Comparison of ENCODE assay signal across 9 cellular contexts in the genomic region with DNA sequence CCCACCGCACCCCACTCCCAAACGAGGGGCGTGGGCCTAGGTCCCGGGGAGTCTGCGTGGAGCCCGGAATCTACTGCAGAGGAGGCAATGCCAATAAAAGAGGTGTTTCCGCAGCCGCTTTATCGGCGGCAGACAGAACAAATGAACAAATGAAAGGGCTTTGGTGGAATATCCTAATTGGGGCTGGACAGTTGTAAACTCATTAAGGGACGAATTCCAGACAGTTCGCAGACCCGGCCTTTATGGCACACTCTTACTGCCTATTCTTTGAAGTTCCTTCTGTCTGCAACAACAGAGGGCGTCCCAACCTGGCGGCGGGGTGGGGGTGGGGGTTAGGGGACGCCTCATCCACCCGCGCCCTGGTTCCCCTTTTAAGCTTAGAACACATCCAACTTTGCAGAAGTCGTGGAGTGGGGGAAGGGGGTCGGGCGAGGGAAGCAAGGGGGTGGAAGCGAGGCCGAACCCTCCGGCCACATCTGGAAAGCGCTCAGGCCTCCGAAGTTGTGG. TPM values are rescaled to one million over a fixed set of nuclear protein-coding genes. Genes with fewer than 3 reads are reported as not detected.
DNase-seq lines count a peak whose midpoint lies in the region; ATAC-seq, FAIRE-seq and TF ChIP-seq lines count a peak whose summit lies in the region.
"Had no signal": no experiment of that assay in that cellular context is flagged by ENCODE, and none has a peak within 500 bp of the region (broad histone marks: within the 10 kb centered on the region; RNA-seq: fewer than 3 reads in every experiment).

No MANE protein-coding gene starts in this region.

- H3K4me2 ChIP-seq in keratinocyte (ENCODE audit: control insufficient read depth, extremely low read depth, insufficient read depth, low read depth, low read length), result peak overlapping the region; percentile 98

- peak in 1 of 3 experiments; percentile 3 for TF ChIP-seq CTCF in keratinocyte (optimal IDR thresholded peaks at IDR 0.05 in 1 of 3, IDR thresholded peaks at IDR 0.05 in 1 of 3, conservative IDR thresholded peaks at IDR 0.05 in 1 of 3; ENCODE audit: extremely low read depth in 1 of 3, insufficient read depth in 2 of 3, low read length in 3 of 3)
- TF ChIP-seq CTCF in testis (IDR thresholded peaks at IDR 0.05), result peak in 1 of 3 experiments; percentile 45

- no peak overlapping the region for H3K27ac Mint-ChIP-seq in stimulated activated naive CD8-positive, alpha-beta T cell treated with anti-CD3 and anti-CD28 coated beads, Interleukin-15, Interleukin-2, amounts not matched to agents 100 ng/mL and 50 ng/mL, for 24 hours
- H3K27ac Mint-ChIP-seq in activated CD4-positive, alpha-beta memory T cell treated with anti-CD3 and anti-CD28 coated beads, Interleukin-2, amount 10 ng/mL, durations not matched to agents 7 days and 5 days, result no peak overlapping the region

- H3K27ac ChIP-seq in keratinocyte (ENCODE audit: control insufficient read depth, insufficient read depth, low read length) (peak overlapping the region; percentile 87), testis (no peak overlapping the region)

- H3K79me2 ChIP-seq in keratinocyte (ENCODE audit: control insufficient read depth, insufficient read depth, low read length), result peaks cover 56% of the 10 kb centered on the region

- peak overlapping the region; percentile 76 for H3K4me3 Mint-ChIP-seq in stimulated activated naive CD8-positive, alpha-beta T cell treated with anti-CD3 and anti-CD28 coated beads, Interleukin-15, Interleukin-2, amounts not matched to agents 100 ng/mL and 50 ng/mL, for 24 hours
- H3K4me3 Mint-ChIP-seq in activated CD4-positive, alpha-beta memory T cell treated with anti-CD3 and anti-CD28 coated beads, Interleukin-2, amount 10 ng/mL, durations not matched to agents 7 days and 5 days, result peak overlapping the region; percentile 53

- peaks cover 51% of the 10 kb centered on the region for H3K4me1 Mint-ChIP-seq in stimulated activated naive CD8-positive, alpha-beta T cell treated with anti-CD3 and anti-CD28 coated beads, Interleukin-15, Interleukin-2, amounts not matched to agents 100 ng/mL and 50 ng/mL, for 24 hours (ENCODE audit: low read depth)
- H3K4me1 Mint-ChIP-seq in activated CD4-positive, alpha-beta memory T cell treated with anti-CD3 and anti-CD28 coated beads, Interleukin-2, amount 10 ng/mL, durations not matched to agents 7 days and 5 days, result peaks cover 19% of the 10 kb centered on the region

- H2AFZ ChIP-seq in keratinocyte (ENCODE audit: control insufficient read depth, low read length), result peak overlapping the region; percentile 67

- ATAC-seq in stimulated activated naive CD8-positive, alpha-beta T cell treated with anti-CD3 and anti-CD28 coated beads, Interleukin-15, Interleukin-2, amounts not matched to agents 100 U/mL and 50 U/mL, for 24 hours, result no peak
- ATAC-seq in HG02759 (IDR thresholded peaks at IDR 0.05; ENCODE audit: unreplicated experiment), result no peak
- ATAC-seq in GM21786 (IDR thresholded peaks at IDR 0.05; ENCODE audit: unreplicated experiment), result no peak

- H3K4me3 ChIP-seq in keratinocyte (ENCODE audit: control insufficient read depth in 2 of 3, extremely low read depth in 1 of 3, insufficient read depth in 2 of 3, low read depth in 1 of 3, low read length in 3 of 3) (peak overlapping the region; percentile 78 to 94 (median 80)), testis (peak overlapping the region; percentile 46 to 62)

- no peak for FAIRE-seq in keratinocyte (lab: Jason Lieb, UNC)
- FAIRE-seq: colon had no signal

- no peaks in the 10 kb centered on the region for H3K9me3 Mint-ChIP-seq in stimulated activated naive CD8-positive, alpha-beta T cell treated with anti-CD3 and anti-CD28 coated beads, Interleukin-15, Interleukin-2, amounts not matched to agents 100 ng/mL and 50 ng/mL, for 24 hours
- H3K9me3 Mint-ChIP-seq in activated CD4-positive, alpha-beta memory T cell treated with anti-CD3 and anti-CD28 coated beads, Interleukin-2, amount 10 ng/mL, durations not matched to agents 7 days and 5 days, result no peaks in the 10 kb centered on the region

- intact Hi-C loops in testis (cut with DNase I; ENCODE audit: low total_unique reads), result loop anchor here (10.0 kb wide), 1 partner anchor 786 kb away; no protein-coding TSS in a partner anchor

- CTCF ChIA-PET in activated CD4-positive, alpha-beta memory T cell treated with anti-CD3 and anti-CD28 coated beads, Interleukin-2, amount 10 ng/mL, durations not matched to agents 7 days and 5 days (lab: Charles Lee), result interaction anchor here (0.6 to 2.4 kb wide), 25 partner anchors 9 to 1299 kb away, joined by 3 to 16 read pairs (median 6); a partner anchor contains a TSS

- H3K9ac ChIP-seq in keratinocyte (ENCODE audit: control insufficient read depth, extremely low read depth, insufficient read depth, low read length), result peak overlapping the region; percentile 90

- H3K36me3 ChIP-seq in keratinocyte (ENCODE audit: control insufficient read depth in 2 of 2, extremely low read depth in 1 of 2, insufficient read depth in 2 of 2, low read length in 2 of 2) (peaks cover 4 to 10% of the 10 kb centered on the region in 2 experiments), testis (ENCODE audit: low read depth, missing control alignments) (no peaks in the 10 kb centered on the region)

- H3K36me3 Mint-ChIP-seq in stimulated activated naive CD8-positive, alpha-beta T cell treated with anti-CD3 and anti-CD28 coated beads, Interleukin-15, Interleukin-2, amounts not matched to agents 100 ng/mL and 50 ng/mL, for 24 hours (ENCODE audit: low read depth), result no peaks in the 10 kb centered on the region
- H3K36me3 Mint-ChIP-seq in activated CD4-positive, alpha-beta memory T cell treated with anti-CD3 and anti-CD28 coated beads, Interleukin-2, amount 10 ng/mL, durations not matched to agents 7 days and 5 days (ENCODE audit: low read depth), result no peaks in the 10 kb centered on the region

- peaks cover 42% of the 10 kb centered on the region for H3K4me1 ChIP-seq in keratinocyte (ENCODE audit: control insufficient read depth, extremely low read depth, insufficient read depth, low read length)
- peaks cover 10% of the 10 kb centered on the region for H3K4me1 ChIP-seq in testis

- peaks cover 80% of the 10 kb centered on the region for H3K27me3 Mint-ChIP-seq in stimulated activated naive CD8-positive, alpha-beta T cell treated with anti-CD3 and anti-CD28 coated beads, Interleukin-15, Interleukin-2, amounts not matched to agents 100 ng/mL and 50 ng/mL, for 24 hours
- peaks cover 84% of the 10 kb centered on the region for H3K27me3 Mint-ChIP-seq in activated CD4-positive, alpha-beta memory T cell treated with anti-CD3 and anti-CD28 coated beads, Interleukin-2, amount 10 ng/mL, durations not matched to agents 7 days and 5 days

- dilution Hi-C loops in keratinocyte (cut with MboI; ENCODE audit: extremely low pct_ligation_motif_present, low sequenced_read_pairs), result no loop called here

- no peak for DNase-seq in stimulated activated naive CD8-positive, alpha-beta T cell treated with anti-CD3 and anti-CD28 coated beads, Interleukin-15, Interleukin-2, amounts not matched to agents 100 U/mL and 50 U/mL, for 24 hours
- no peak for DNase-seq in activated CD4-positive, alpha-beta memory T cell treated with anti-CD3 and anti-CD28 coated beads, Interleukin-2, amount 10 ng/mL, durations not matched to agents 7 days and 5 days
- DNase-seq in keratinocyte (ENCODE audit: low read depth, low spot score) (no peak), testis (no peak), iPS-NIHi7 (ENCODE audit: extremely low spot score) (no peak)

- POLR2A ChIA-PET in activated CD4-positive, alpha-beta memory T cell treated with anti-CD3 and anti-CD28 coated beads, Interleukin-2, amount 10 ng/mL, durations not matched to agents 7 days and 5 days (lab: Charles Lee), result interaction anchor here (0.9 to 1.9 kb wide), 3 partner anchors 11 to 482 kb away, joined by 3 to 7 read pairs (median 3); no protein-coding TSS in a partner anchor

- H3K9me3 ChIP-seq in keratinocyte (ENCODE audit: control insufficient read depth, low read depth, low read length) (no peaks in the 10 kb centered on the region), testis (no peaks in the 10 kb centered on the region)

- 4 to 6% methylated on average over 19 to 27 of the region's 27 CpGs for WGBS in testis, 2 donors

- H3K9me1 ChIP-seq in keratinocyte (ENCODE audit: control insufficient read depth, extremely low read depth, insufficient read depth, low read length), result no peaks in the 10 kb centered on the region

- no peak for TF ChIP-seq POLR2A in testis (IDR thresholded peaks at IDR 0.05)

- no peaks in the 10 kb centered on the region for H4K20me1 ChIP-seq in keratinocyte (ENCODE audit: control insufficient read depth, extremely low read depth, insufficient read depth, low read length)

- H3K27me3 ChIP-seq in keratinocyte (ENCODE audit: control insufficient read depth, extremely low read depth, insufficient read depth, low read length) (no peaks in the 10 kb centered on the region), testis (peaks cover 1% of the 10 kb centered on the region)

RNA-seq across cellular contexts. Expression of a gene that starts 4.1 kb away (rescaled TPM):
- not detected for total RNA-seq in activated CD4-positive, alpha-beta memory T cell treated with anti-CD3 and anti-CD28 coated beads, Interleukin-2, amount 10 ng/mL, durations not matched to agents 7 days and 5 days
- polyA plus RNA-seq in keratinocyte (9.0 to 40.5 TPM (median 28.1 TPM) in 3 replicates), testis (ENCODE audit: insufficient read depth, low read depth, low replicate concordance) (1.0 TPM)
- polyA plus RNA-seq in keratinocyte (2011; ENCODE audit: low read depth), result 76.1 TPM
- 20.4 and 23.2 TPM in 2 replicates for polyA plus RNA-seq in keratinocyte (2011; cell fraction: cytosol; rRNA removed)
- polyA plus RNA-seq in keratinocyte (2011; cell fraction: nucleus; rRNA removed), result 22.3 and 31.4 TPM in 2 replicates
- polyA plus RNA-seq in keratinocyte (2012; ENCODE audit: low replicate concordance), result 21.1 and 27.0 TPM in 2 replicates
- 1.5 to 5.7 TPM (median 4.0 TPM) in 3 replicates for polyA minus RNA-seq in keratinocyte
- 9.4 TPM for polyA minus RNA-seq in keratinocyte (2011; cell fraction: cytosol; rRNA and poly(A)+ RNA removed)
- 2.2 and 3.8 TPM in 2 replicates for polyA minus RNA-seq in keratinocyte (2011; cell fraction: nucleus; rRNA and poly(A)+ RNA removed)
- under 1 TPM; 0.25 to 0.39 TPM for total RNA-seq in testis

RNA-seq across cellular contexts. Expression of a gene that starts 4.8 kb away (rescaled TPM):
- total RNA-seq in activated CD4-positive, alpha-beta memory T cell treated with anti-CD3 and anti-CD28 coated beads, Interleukin-2, amount 10 ng/mL, durations not matched to agents 7 days and 5 days, result not detected
- 3.8 to 13.5 TPM (median 8.1 TPM) in 3 replicates for polyA plus RNA-seq in keratinocyte
- polyA plus RNA-seq in keratinocyte (2011; ENCODE audit: low read depth), result 4.9 TPM
- 7.4 and 9.8 TPM in 2 replicates for polyA plus RNA-seq in keratinocyte (2011; cell fraction: cytosol; rRNA removed)
- polyA plus RNA-seq in keratinocyte (2011; cell fraction: nucleus; rRNA removed), result 5.2 and 6.0 TPM in 2 replicates
- polyA plus RNA-seq in keratinocyte (2012; ENCODE audit: low replicate concordance), result 3.9 and 14.3 TPM in 2 replicates
- polyA minus RNA-seq in keratinocyte, result 4.5 to 4.9 TPM (median 4.8 TPM) in 3 replicates
- polyA minus RNA-seq in keratinocyte (2011; cell fraction: cytosol; rRNA and poly(A)+ RNA removed), result 11.9 TPM
- polyA minus RNA-seq in keratinocyte (2011; cell fraction: nucleus; rRNA and poly(A)+ RNA removed), result 2.0 and 2.3 TPM in 2 replicates
- 1 to 10 TPM; 3.1 to 7.8 TPM for total RNA-seq in testis
- polyA plus RNA-seq in testis (ENCODE audit: insufficient read depth, low read depth, low replicate concordance), result 13.1 TPM

RNA-seq across cellular contexts. Expression of a gene that starts 8.9 kb away (rescaled TPM):
- not detected for total RNA-seq in activated CD4-positive, alpha-beta memory T cell treated with anti-CD3 and anti-CD28 coated beads, Interleukin-2, amount 10 ng/mL, durations not matched to agents 7 days and 5 days
- polyA plus RNA-seq in keratinocyte (0.17 to 0.84 TPM (median 0.58 TPM) in 3 replicates), testis (ENCODE audit: insufficient read depth, low read depth, low replicate concordance) (2.8 TPM)
- 0.87 TPM for polyA plus RNA-seq in keratinocyte (2011; ENCODE audit: low read depth)
- polyA plus RNA-seq in keratinocyte (2011; cell fraction: cytosol; rRNA removed), result 0.55 and 0.95 TPM in 2 replicates
- 1.2 and 2.0 TPM in 2 replicates for polyA plus RNA-seq in keratinocyte (2011; cell fraction: nucleus; rRNA removed)
- polyA plus RNA-seq in keratinocyte (2012; ENCODE audit: low replicate concordance), result 1.1 and 3.2 TPM in 2 replicates
- polyA minus RNA-seq in keratinocyte, result 0.22 to 1.2 TPM in 2 of 3 replicates, not detected in the other
- polyA minus RNA-seq in keratinocyte (2011; cell fraction: cytosol; rRNA and poly(A)+ RNA removed), result 1.9 TPM
- 0.54 and 1.2 TPM in 2 replicates for polyA minus RNA-seq in keratinocyte (2011; cell fraction: nucleus; rRNA and poly(A)+ RNA removed)
- 1 to 10 TPM in 1 of 2 donors, under 1 TPM in 1; 0.93 to 2.4 TPM for total RNA-seq in testis

RNA-seq across cellular contexts. Expression of a gene that starts 12.9 kb away (rescaled TPM):
- total RNA-seq in activated CD4-positive, alpha-beta memory T cell treated with anti-CD3 and anti-CD28 coated beads, Interleukin-2, amount 10 ng/mL, durations not matched to agents 7 days and 5 days, result not detected
- 1.6 to 4.5 TPM (median 2.4 TPM) in 3 replicates for polyA plus RNA-seq in keratinocyte
- polyA plus RNA-seq in keratinocyte (2011; ENCODE audit: low read depth), result 0.40 TPM
- polyA plus RNA-seq in keratinocyte (2011; cell fraction: cytosol; rRNA removed), result 2.0 and 2.2 TPM in 2 replicates
- 2.0 and 2.1 TPM in 2 replicates for polyA plus RNA-seq in keratinocyte (2011; cell fraction: nucleus; rRNA removed)
- polyA plus RNA-seq in keratinocyte (2012; ENCODE audit: low replicate concordance), result 2.5 and 9.5 TPM in 2 replicates
- polyA minus RNA-seq in keratinocyte, result 1.9 to 5.1 TPM (median 3.0 TPM) in 3 replicates
- polyA minus RNA-seq in keratinocyte (2011; cell fraction: cytosol; rRNA and poly(A)+ RNA removed), result not detected
- polyA minus RNA-seq in keratinocyte (2011; cell fraction: nucleus; rRNA and poly(A)+ RNA removed), result 0.47 and 0.84 TPM in 2 replicates
- 1 to 10 TPM in 1 of 2 donors, under 1 TPM in 1; 0.31 to 1.8 TPM for total RNA-seq in testis
- polyA plus RNA-seq in testis (ENCODE audit: insufficient read depth, low read depth, low replicate concordance), result 1.6 TPM

RNA-seq across cellular contexts. Expression of a gene that starts 13.7 kb away (rescaled TPM):
- total RNA-seq in activated CD4-positive, alpha-beta memory T cell treated with anti-CD3 and anti-CD28 coated beads, Interleukin-2, amount 10 ng/mL, durations not matched to agents 7 days and 5 days, result not detected
- polyA plus RNA-seq in keratinocyte, result 0.52 to 0.72 TPM (median 0.54 TPM) in 3 replicates
- not detected for polyA plus RNA-seq in keratinocyte (2011; ENCODE audit: low read depth)
- polyA plus RNA-seq in keratinocyte (2011; cell fraction: cytosol; rRNA removed), result 0.26 and 0.68 TPM in 2 replicates
- polyA plus RNA-seq in keratinocyte (2011; cell fraction: nucleus; rRNA removed), result 1.8 and 2.5 TPM in 2 replicates
- polyA plus RNA-seq in keratinocyte (2012; ENCODE audit: low replicate concordance), result 0.44 and 1.4 TPM in 2 replicates
- polyA minus RNA-seq in keratinocyte, result 0.59 to 2.3 TPM (median 1.1 TPM) in 3 replicates
- polyA minus RNA-seq in keratinocyte (2011; cell fraction: cytosol; rRNA and poly(A)+ RNA removed), result not detected
- polyA minus RNA-seq in keratinocyte (2011; cell fraction: nucleus; rRNA and poly(A)+ RNA removed), result 2.7 and 3.6 TPM in 2 replicates
- total RNA-seq in testis, result not detected
- polyA plus RNA-seq in testis (ENCODE audit: insufficient read depth, low read depth, low replicate concordance), result 0.37 TPM
